In the genomic region with DNA sequence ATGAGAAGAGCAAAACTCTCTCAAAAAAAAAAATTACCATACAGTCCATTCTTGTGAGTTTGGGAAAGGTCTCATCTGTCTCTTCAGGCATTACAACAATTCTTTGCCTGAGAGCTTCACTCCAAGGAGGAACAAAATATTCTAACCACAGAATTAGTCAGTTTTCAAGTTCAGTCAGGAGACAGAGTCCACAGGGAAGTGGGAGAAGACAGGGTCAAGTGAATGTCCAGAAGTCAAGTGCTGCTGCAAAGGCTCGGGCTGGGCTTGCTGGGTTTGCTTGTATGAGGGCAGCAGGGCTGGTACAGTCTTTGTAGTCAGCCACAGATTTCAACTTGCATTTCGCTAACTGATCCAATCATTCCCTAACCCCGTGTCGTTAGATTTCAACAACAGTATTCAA, we compare ENCODE assay signal across 34 cellular contexts. TPM values are rescaled to one million over a fixed set of nuclear protein-coding genes. Genes with fewer than 3 reads are reported as not detected.
DNase-seq lines count a peak whose midpoint lies in the region; ATAC-seq and TF ChIP-seq lines count a peak whose summit lies in the region.
"Had no signal": no experiment of that assay in that cellular context is flagged by ENCODE, and none has a peak within 500 bp of the region (broad histone marks: within the 10 kb centered on the region; RNA-seq: fewer than 3 reads in every experiment).

No MANE protein-coding gene starts in this region.

- H3K9me3 ChIP-seq in left lung = no peaks in the 10 kb centered on the region
- H3K9me3 ChIP-seq: ascending aorta, HAP-1, Peyer's patch had no signal

- intact Hi-C loops in left lung (cut with DNase I) = no loop called here

- TF ChIP-seq CTCF in AG10803 (conservative IDR thresholded peaks at IDR 0.05; ENCODE audit: low read length) (no peak), left lung (IDR thresholded peaks at IDR 0.05) (no peak), osteocyte (IDR thresholded peaks at IDR 0.05) (no peak)

- H3K36me3 ChIP-seq in left lung = no peaks in the 10 kb centered on the region
- H3K36me3 ChIP-seq: ascending aorta, HAP-1, Peyer's patch had no signal

- ATAC-seq in left lung (peak; percentile 82), HG03135 (IDR thresholded peaks at IDR 0.05; ENCODE audit: unreplicated experiment) (no peak)
- no peak for ATAC-seq in naive thymus-derived CD8-positive, alpha-beta T cell
- ATAC-seq: activated CD4-positive, alpha-beta T cell treated with anti-CD3 and anti-CD28 coated beads for 36 hours; activated CD8-positive, alpha-beta T cell treated with anti-CD3 and anti-CD28 coated beads for 36 hours; left ventricle myocardium superior; natural killer cell treated with Interleukin-12 subunit alpha and Interleukin-12 subunit beta and Interleukin-15 and Interleukin-18, amount 100 ng/mL, for 72 hours; stimulated activated naive B cell treated with anti-CD40 and anti-IgM and Interleukin-4, amounts not matched to agents 10 μg/mL and 1 μg/mL and 100 μg/mL, for 72 hours had no signal

- H3K27ac ChIP-seq in left lung = no peak overlapping the region
- H3K27ac ChIP-seq: ascending aorta, epithelial cell of prostate, Peyer's patch had no signal

- no peak overlapping the region for H3K4me3 Mint-ChIP-seq in osteocyte (ENCODE audit: unreplicated experiment)
- no peak overlapping the region for H3K4me3 Mint-ChIP-seq in naive thymus-derived CD8-positive, alpha-beta T cell
- H3K4me3 Mint-ChIP-seq: activated CD4-positive, alpha-beta T cell treated with anti-CD3 and anti-CD28 coated beads for 36 hours; activated CD8-positive, alpha-beta T cell treated with anti-CD3 and anti-CD28 coated beads for 36 hours; activated naive CD4-positive, alpha-beta T cell treated with anti-CD3 and anti-CD28 coated beads, Interleukin-2, amount 50 U/mL, for 24 hours; CD4-positive, alpha-beta T cell; natural killer cell treated with Interleukin-12 subunit alpha and Interleukin-12 subunit beta and Interleukin-15 and Interleukin-18, amount 100 ng/mL, for 72 hours; stimulated activated naive B cell treated with anti-CD40 and anti-IgM and Interleukin-4, amounts not matched to agents 10 μg/mL and 1 μg/mL and 100 μg/mL, for 72 hours had no signal

- no peaks in the 10 kb centered on the region for H3K27me3 ChIP-seq in left lung
- H3K27me3 ChIP-seq: ascending aorta, Peyer's patch had no signal

- no peak overlapping the region for H3K4me3 ChIP-seq in AG10803 (ENCODE audit: low read length)
- H3K4me3 ChIP-seq in left lung = no peak overlapping the region
- H3K4me3 ChIP-seq: ascending aorta, HAP-1, Peyer's patch had no signal

- peaks cover 4% of the 10 kb centered on the region for H3K27me3 Mint-ChIP-seq in osteocyte (ENCODE audit: unreplicated experiment)
- H3K27me3 Mint-ChIP-seq in naive thymus-derived CD8-positive, alpha-beta T cell = peaks cover 8 to 16% (median 13%) of the 10 kb centered on the region in 5 donors

- H3K4me1 ChIP-seq in left lung = no peaks in the 10 kb centered on the region
- H3K4me1 ChIP-seq: HAP-1, Peyer's patch had no signal

- POLR2A ChIA-PET in naive thymus-derived CD8-positive, alpha-beta T cell (lab: Charles Lee) = no interaction called here

- no peaks in the 10 kb centered on the region for H3K36me3 Mint-ChIP-seq in osteocyte (ENCODE audit: unreplicated experiment)
- no peaks in the 10 kb centered on the region for H3K36me3 Mint-ChIP-seq in naive thymus-derived CD8-positive, alpha-beta T cell
- H3K36me3 Mint-ChIP-seq: activated naive CD4-positive, alpha-beta T cell treated with anti-CD3 and anti-CD28 coated beads, Interleukin-2, amount 50 U/mL, for 24 hours; natural killer cell treated with Interleukin-12 subunit alpha and Interleukin-12 subunit beta and Interleukin-15 and Interleukin-18, amount 100 ng/mL, for 72 hours had no signal

- H3K9me3 Mint-ChIP-seq in osteocyte (ENCODE audit: unreplicated experiment) = no peaks in the 10 kb centered on the region
- peaks cover 0 to 4% (median 0%) of the 10 kb centered on the region in 9 donors for H3K9me3 Mint-ChIP-seq in naive thymus-derived CD8-positive, alpha-beta T cell
- H3K9me3 Mint-ChIP-seq: activated CD8-positive, alpha-beta T cell treated with anti-CD3 and anti-CD28 coated beads for 36 hours; activated naive CD4-positive, alpha-beta T cell treated with anti-CD3 and anti-CD28 coated beads, Interleukin-2, amount 50 U/mL, for 24 hours; activated T-helper 2 cell treated with anti-CD3 and anti-CD28 coated beads, Interferon-gamma antibody, Interleukin-2, Interleukin-4, amounts not matched to agents 10 μg/mL and 5 μg/mL and 100 μg/mL, durations not matched to agents 14 hours and 24 hours and 36 hours; CD4-positive, alpha-beta T cell; natural killer cell treated with Interleukin-12 subunit alpha and Interleukin-12 subunit beta and Interleukin-15 and Interleukin-18, amount 100 ng/mL, for 72 hours had no signal

- H3K4me1 Mint-ChIP-seq in osteocyte (ENCODE audit: unreplicated experiment) = peaks cover 22% of the 10 kb centered on the region
- H3K4me1 Mint-ChIP-seq in naive thymus-derived CD8-positive, alpha-beta T cell = no peaks in the 10 kb centered on the region
- H3K4me1 Mint-ChIP-seq: activated CD4-positive, alpha-beta T cell treated with anti-CD3 and anti-CD28 coated beads for 36 hours; activated naive CD4-positive, alpha-beta T cell treated with anti-CD3 and anti-CD28 coated beads, Interleukin-2, amount 50 U/mL, for 24 hours; stimulated activated naive B cell treated with anti-CD40 and anti-IgM and Interleukin-4, amounts not matched to agents 10 μg/mL and 1 μg/mL and 100 μg/mL, for 72 hours had no signal

- H3K27ac Mint-ChIP-seq in osteocyte (ENCODE audit: unreplicated experiment) = no peak overlapping the region
- H3K27ac Mint-ChIP-seq in naive thymus-derived CD8-positive, alpha-beta T cell = no peak overlapping the region
- H3K27ac Mint-ChIP-seq: activated CD4-positive, alpha-beta T cell treated with anti-CD3 and anti-CD28 coated beads for 36 hours; activated CD8-positive, alpha-beta T cell treated with anti-CD3 and anti-CD28 coated beads for 36 hours; activated naive CD4-positive, alpha-beta T cell treated with anti-CD3 and anti-CD28 coated beads, Interleukin-2, amount 50 U/mL, for 24 hours; activated T-helper 2 cell treated with anti-CD3 and anti-CD28 coated beads, Interferon-gamma antibody, Interleukin-2, Interleukin-4, amounts not matched to agents 10 μg/mL and 5 μg/mL and 100 μg/mL, durations not matched to agents 14 hours and 24 hours and 36 hours; CD4-positive, alpha-beta T cell; natural killer cell treated with Interleukin-12 subunit alpha and Interleukin-12 subunit beta and Interleukin-15 and Interleukin-18, amount 100 ng/mL, for 72 hours; stimulated activated naive B cell treated with anti-CD40 and anti-IgM and Interleukin-4, amounts not matched to agents 10 μg/mL and 1 μg/mL and 100 μg/mL, for 72 hours had no signal

- DNase-seq in AG10803 (ENCODE audit: low read depth) (peak; percentile 47), HT1080 (ENCODE audit: low read depth) (peak; percentile 25), amniotic epithelial cell (ENCODE audit: low read depth) (peak; percentile 79), left lung (peak in 1 of 2 donors; percentile 41), osteocyte (ENCODE audit: extremely low spot score, unreplicated experiment) (no peak)
- no peak for DNase-seq in stimulated activated CD4-positive, alpha-beta T cell treated with anti-CD3 and anti-CD28 coated beads, Interleukin-4, amount 100 ng/mL, for 1 hour
- DNase-seq in naive thymus-derived CD8-positive, alpha-beta T cell = no peak
- DNase-seq: 8988T; activated CD4-positive, alpha-beta T cell treated with anti-CD3 and anti-CD28 coated beads for 36 hours; activated CD8-positive, alpha-beta T cell treated with anti-CD3 and anti-CD28 coated beads for 36 hours; activated T-cell treated with anti-CD3 and anti-CD28 coated beads for 4 hours; AML-193; caudate nucleus; CD4-positive, alpha-beta T cell; cortex of kidney; effector memory CD4-positive, alpha-beta T cell; left ventricle myocardium superior; midbrain; NCI-H146; NCI-H2107; NCI-H446; NCI-H82; occipital lobe; Peyer's patch; SIG-M5; stimulated activated naive B cell treated with anti-CD40 and anti-IgM and Interleukin-4, amounts not matched to agents 10 μg/mL and 1 μg/mL and 100 μg/mL, for 72 hours; substantia nigra had no signal

RNA-seq across cellular contexts. Expression of gene HEXB, which starts 17.6 kb away (rescaled TPM):
- total RNA-seq in HT1080 (2014; rRNA removed; shearing (Covaris generic)) = 180 and 185 TPM in 2 replicates
- polyA plus RNA-seq in HT1080 (2015; cell fraction: cytosol; rRNA removed) = 154 and 162 TPM in 2 replicates
- polyA plus RNA-seq in HT1080 (2015; cell fraction: nucleus; rRNA removed) = 174 and 178 TPM in 2 replicates
- total RNA-seq in left lung (100 to 1,000 TPM; 204 to 215 TPM), osteocyte (153 and 175 TPM in 2 replicates)
- total RNA-seq in naive thymus-derived CD8-positive, alpha-beta T cell = 10 to 100 TPM; 48.9 to 51.0 TPM
- 100 to 1,000 TPM in 1 of 3 donors, 10 to 100 TPM in 2; 64.5 to 120 (median 73.6) TPM for polyA plus RNA-seq in naive thymus-derived CD8-positive, alpha-beta T cell

RNA-seq across cellular contexts. Expression of gene ENC1, which starts 26.9 kb away (rescaled TPM):
- 44.6 and 72.0 TPM in 2 replicates for total RNA-seq in HT1080 (2014; rRNA removed; shearing (Covaris generic))
- polyA plus RNA-seq in HT1080 (2015; cell fraction: cytosol; rRNA removed) = 28.5 and 34.4 TPM in 2 replicates
- 64.0 and 65.8 TPM in 2 replicates for polyA plus RNA-seq in HT1080 (2015; cell fraction: nucleus; rRNA removed)
- total RNA-seq in left lung = 10 to 100 TPM; 34.6 to 51.3 TPM
- total RNA-seq in osteocyte = 12.9 and 13.8 TPM in 2 replicates
- total RNA-seq in naive thymus-derived CD8-positive, alpha-beta T cell = under 1 TPM; 0.65 to 0.91 TPM
- 1 to 10 TPM in 1 of 3 donors, under 1 TPM in 1, not detected in 1; 0.05 to 6.4 TPM for polyA plus RNA-seq in naive thymus-derived CD8-positive, alpha-beta T cell

Comparison
In these comparisons a context has a peak if more than half of its experiments do, and no peak if none do; other contexts are left out.
1. DNase-seq: peak in AG10803 (single experiment), HT1080 (single experiment) and amniotic epithelial cell (single experiment); none in osteocyte (single experiment), stimulated activated CD4-positive, alpha-beta T cell treated with anti-CD3 and anti-CD28 coated beads, Interleukin-4, amount 100 ng/mL, for 1 hour (single experiment) and naive thymus-derived CD8-positive, alpha-beta T cell (0 of 10).